Comparison of ENCODE assay signal across 12 cellular contexts in genomic region chr6:21808551-21809181, GRCh38.
A peak's percentile ranks its signal among the peaks of the same experiment; 100 is the strongest.
DNase-seq lines count a peak whose midpoint lies in the region; ATAC-seq and TF ChIP-seq lines count a peak whose summit lies in the region.
"Had no signal": no experiment of that assay in that cellular context is flagged by ENCODE, and none has a peak within 500 bp of the region (broad histone marks: within the 10 kb centered on the region; RNA-seq: fewer than 3 reads in every experiment).

No MANE protein-coding gene starts in this region.

- H3K27me3 ChIP-seq in heart left ventricle (no peaks in the 10 kb centered on the region), gastrocnemius medialis (no peaks in the 10 kb centered on the region)
- H3K27me3 ChIP-seq: neutrophil had no signal

- H3K4me3 Mint-ChIP-seq in HFFc6, result no peak overlapping the region
- H3K4me3 Mint-ChIP-seq: activated CD8-positive, alpha-beta memory T cell treated with anti-CD3 and anti-CD28 coated beads, Interleukin-2, amount 10 ng/mL, durations not matched to agents 7 days and 5 days had no signal

- no peak overlapping the region; the same call in 1 of the 2 replicates for H3K27ac Mint-ChIP-seq in HFFc6
- H3K27ac Mint-ChIP-seq: activated CD8-positive, alpha-beta memory T cell treated with anti-CD3 and anti-CD28 coated beads, Interleukin-2, amount 10 ng/mL, durations not matched to agents 7 days and 5 days had no signal

- DNase-seq in Daoy (ENCODE audit: low read depth) (peak; percentile 35), RPMI7951 (ENCODE audit: low read depth) (peak; percentile 21), heart left ventricle (peak in 3 of 5 donors; percentile 19 to 47 (median 29)), gastrocnemius medialis (no peak), NCI-H526 treated with DMSO at 0.1 percent for 48 hours (lab: John Stamatoyannopoulos, UW) (no peak), HFFc6 (no peak), GM13976 (ENCODE audit: low spot score) (no peak), nucleus accumbens (lab: John Stamatoyannopoulos, UW) (no peak)
- DNase-seq: activated CD8-positive, alpha-beta memory T cell treated with anti-CD3 and anti-CD28 coated beads, Interleukin-2, amount 10 ng/mL, durations not matched to agents 7 days and 5 days had no signal

- H3K9me3 ChIP-seq in heart left ventricle, result no peaks in the 10 kb centered on the region
- no peaks in the 10 kb centered on the region for H3K9me3 ChIP-seq in gastrocnemius medialis
- H3K9me3 ChIP-seq: neutrophil had no signal

- peak; percentile 49 to 75 (median 60) for ATAC-seq in heart left ventricle
- no peak for ATAC-seq in gastrocnemius medialis
- ATAC-seq: activated CD8-positive, alpha-beta memory T cell treated with anti-CD3 and anti-CD28 coated beads, Interleukin-2, amount 10 ng/mL, durations not matched to agents 7 days and 5 days had no signal

- H3K36me3 ChIP-seq in heart left ventricle (no peaks in the 10 kb centered on the region), gastrocnemius medialis (no peaks in the 10 kb centered on the region)
- H3K36me3 ChIP-seq: neutrophil had no signal

- H3K4me1 ChIP-seq in heart left ventricle (peaks cover 0 to 26% (median 12%) of the 10 kb centered on the region in 12 donors), gastrocnemius medialis (peaks cover 0 to 7% of the 10 kb centered on the region in 2 donors)

- TF ChIP-seq CTCF in heart left ventricle (IDR thresholded peaks at IDR 0.05) (no peak), gastrocnemius medialis (IDR thresholded peaks at IDR 0.05 in 4 of 5, conservative IDR thresholded peaks at IDR 0.05 in 1 of 5) (no peak), HFFc6 (IDR thresholded peaks at IDR 0.05) (no peak), GM13976 (IDR thresholded peaks at IDR 0.05; ENCODE audit: borderline replicate concordance, control extremely low read depth, extremely low read depth, insufficient read depth, missing control alignments) (no peak)

- H3K9me3 Mint-ChIP-seq in HFFc6, result no peaks in the 10 kb centered on the region

- intact Hi-C loops in heart left ventricle (cut with DNase I) (loop anchor here in 1 of 10 donors (5.0 kb wide), 1 partner anchor 34 kb away; no protein-coding TSS in a partner anchor), gastrocnemius medialis (cut with DNase I; ENCODE audit: low total_unique reads) (no loop called here)

- in situ Hi-C loops in gastrocnemius medialis (cut with MboI; ENCODE audit: low sequenced_read_pairs in 4 of 4) (no loop called here), GM13976 (cut with MboI; ENCODE audit: low sequenced_read_pairs, unreplicated experiment) (no loop called here)

- H3K4me1 Mint-ChIP-seq in HFFc6 (ENCODE audit: low read depth), result peaks cover 16% of the 10 kb centered on the region
- H3K4me1 Mint-ChIP-seq: activated CD8-positive, alpha-beta memory T cell treated with anti-CD3 and anti-CD28 coated beads, Interleukin-2, amount 10 ng/mL, durations not matched to agents 7 days and 5 days had no signal

- H3K27me3 Mint-ChIP-seq in HFFc6 (ENCODE audit: insufficient read depth), result no peaks in the 10 kb centered on the region
- H3K27me3 Mint-ChIP-seq: activated CD8-positive, alpha-beta memory T cell treated with anti-CD3 and anti-CD28 coated beads, Interleukin-2, amount 10 ng/mL, durations not matched to agents 7 days and 5 days had no signal

- WGBS in heart left ventricle, 4 donors, result 16 to 38% (median 35%) methylated on average over 14 of the region's 14 CpGs

- peak overlapping the region; percentile 8 to 78 (median 60) for H3K27ac ChIP-seq in heart left ventricle
- H3K27ac ChIP-seq in gastrocnemius medialis, result peak overlapping the region; percentile 1 to 61 (median 26)
- H3K27ac ChIP-seq: epithelial cell of prostate, neutrophil, PC-9 had no signal

- H3K4me3 ChIP-seq in heart left ventricle (peak overlapping the region in 5 of 12 donors; percentile 3 to 19 (median 11)), gastrocnemius medialis (peak overlapping the region in 3 of 4 donors; percentile 1 to 25 (median 10))
- H3K4me3 ChIP-seq: PC-9 had no signal

- no peaks in the 10 kb centered on the region for H3K36me3 Mint-ChIP-seq in HFFc6 (ENCODE audit: low read depth)
- H3K36me3 Mint-ChIP-seq: activated CD8-positive, alpha-beta memory T cell treated with anti-CD3 and anti-CD28 coated beads, Interleukin-2, amount 10 ng/mL, durations not matched to agents 7 days and 5 days had no signal

- TF ChIP-seq POLR2A in heart left ventricle (IDR thresholded peaks at IDR 0.05) (no peak), gastrocnemius medialis (IDR thresholded peaks at IDR 0.05) (no peak)

Comparison
In these comparisons a context has a peak if more than half of its experiments do, and no peak if none do; other contexts are left out.
1. DNase-seq: peak in Daoy (single experiment), RPMI7951 (single experiment) and heart left ventricle (3 of 5); none in gastrocnemius medialis (0 of 2), NCI-H526 treated with DMSO at 0.1 percent for 48 hours (single experiment), HFFc6 (single experiment), GM13976 (single experiment) and nucleus accumbens (0 of 56).
2. ATAC-seq: peak in heart left ventricle (4 of 4); none in gastrocnemius medialis (0 of 2).